ENCODE assay signal across 23 cellular contexts in genomic region chr2:198203306-198203705, GRCh38.
DNase-seq lines count a peak whose midpoint lies in the region; ATAC-seq and TF ChIP-seq lines count a peak whose summit lies in the region.
"Had no signal": no experiment of that assay in that cellular context is flagged by ENCODE, and none has a peak within 500 bp of the region (broad histone marks: within the 10 kb centered on the region; RNA-seq: fewer than 3 reads in every experiment).

No MANE protein-coding gene starts in this region.

- H4K20me1 ChIP-seq in KMS-11 (ENCODE audit: insufficient read depth) = no peaks in the 10 kb centered on the region

- H3K9me3 ChIP-seq in BE2C = no peaks in the 10 kb centered on the region
- H3K9me3 ChIP-seq: gastrocnemius medialis, left ventricle myocardium inferior, thoracic aorta had no signal

- H3K4me3 ChIP-seq in KMS-11 (IDR thresholded peaks at IDR 0.05; ENCODE audit: insufficient read depth, low read depth, low read length) (no peak overlapping the region), astrocyte of the spinal cord (ENCODE audit: low read depth, low read length) (no peak overlapping the region), BE2C (ENCODE audit: low read depth, low read length) (no peak overlapping the region)
- H3K4me3 ChIP-seq: gastrocnemius medialis, left ventricle myocardium inferior, smooth muscle cell, thoracic aorta had no signal

- H3K79me2 ChIP-seq in KMS-11 (ENCODE audit: insufficient read depth, low read depth) = no peaks in the 10 kb centered on the region

- in situ Hi-C loops in astrocyte of the spinal cord (cut with HindIII; ENCODE audit: low sequenced_read_pairs) = no loop called here

- 0 out of 2 replicates have a peak overlapping the region, but pooled peaks have one; percentile 2 for H3K27ac ChIP-seq in KMS-11
- H3K27ac ChIP-seq: gastrocnemius medialis, left ventricle myocardium inferior, thoracic aorta had no signal

- peak; percentile 25 for DNase-seq in astrocyte of the spinal cord (ENCODE audit: low read depth, low spot score)
- DNase-seq in left colon = no peak
- DNase-seq in stromal cell of bone marrow (ENCODE audit: low read depth) = peak; percentile 2
- no peak for DNase-seq in posterior vena cava (ENCODE audit: low spot score)
- DNase-seq in amniotic stem cell (lab: John Stamatoyannopoulos, UW) = no peak
- no peak for DNase-seq in BE2C
- DNase-seq: activated CD4-positive, alpha-beta T cell treated with anti-CD3 and anti-CD28 coated beads for 1 hour; activated CD8-positive, alpha-beta T cell treated with anti-CD3 and anti-CD28 coated beads, Interleukin-2, amount 10 ng/mL, durations not matched to agents 7 days and 5 days; activated effector memory CD4-positive, alpha-beta T cell treated with Interleukin-2 at 50 U/mL for 16 hours; activated T-cell treated with anti-CD3 and anti-CD28 coated beads for 4 hours; effector memory CD4-positive, alpha-beta T cell; gastrocnemius medialis; hypothalamus; left ventricle myocardium inferior; NCI-H2081; NCI-H510A; T-cell had no signal

- H3K36me3 ChIP-seq in KMS-11 (ENCODE audit: insufficient read depth) (no peaks in the 10 kb centered on the region), BE2C (no peaks in the 10 kb centered on the region)
- H3K36me3 ChIP-seq: gastrocnemius medialis, left ventricle myocardium inferior, thoracic aorta had no signal

- H3K27me3 ChIP-seq in KMS-11 (ENCODE audit: insufficient read depth, low read depth) (no peaks in the 10 kb centered on the region), BE2C (no peaks in the 10 kb centered on the region)
- H3K27me3 ChIP-seq: gastrocnemius medialis had no signal

- peak overlapping the region; percentile 23; the same call in 1 of the 2 replicates for H3K4me2 ChIP-seq in KMS-11
- H3K4me2 ChIP-seq: smooth muscle cell had no signal

- H3K4me1 ChIP-seq in KMS-11 (ENCODE audit: low read depth, poor library complexity, severe bottlenecking) = peaks cover 10% of the 10 kb centered on the region
- no peaks in the 10 kb centered on the region for H3K4me1 ChIP-seq in BE2C
- H3K4me1 ChIP-seq: gastrocnemius medialis, left ventricle myocardium inferior had no signal

- intact Hi-C loops in left colon (cut with DNase I, micrococcal nuclease) (no loop called here), posterior vena cava (cut with DNase I) (no loop called here)

- TF ChIP-seq CTCF in KMS-11 (conservative IDR thresholded peaks at IDR 0.05; ENCODE audit: low read depth, low read length) (no peak), astrocyte of the spinal cord (IDR thresholded peaks at IDR 0.05; ENCODE audit: low read depth, low read length) (no peak), BE2C (IDR thresholded peaks at IDR 0.05; ENCODE audit: low read depth, low read length) (no peak)

- H2AFZ ChIP-seq in KMS-11 (ENCODE audit: low read depth) = peak overlapping the region; percentile 14

- peak; percentile 99 for ATAC-seq in left colon
- no peak for ATAC-seq in GM21390 (IDR thresholded peaks at IDR 0.05; ENCODE audit: unreplicated experiment)
- ATAC-seq: activated CD8-positive, alpha-beta T cell treated with anti-CD3 and anti-CD28 coated beads, Interleukin-2, amount 10 ng/mL, durations not matched to agents 7 days and 5 days; esophagus mucosa; gastrocnemius medialis; Panc1; T-cell had no signal

- H3K9ac ChIP-seq in KMS-11 = no peak overlapping the region

Comparison
In these comparisons a context has a peak if more than half of its experiments do, and no peak if none do; other contexts are left out.
1. DNase-seq: peak in astrocyte of the spinal cord (single experiment) and stromal cell of bone marrow (single experiment); none in left colon (0 of 2), posterior vena cava (single experiment), amniotic stem cell (single experiment) and BE2C (single experiment).